ENCODE assay signal across 15 cellular contexts in the genomic region with DNA sequence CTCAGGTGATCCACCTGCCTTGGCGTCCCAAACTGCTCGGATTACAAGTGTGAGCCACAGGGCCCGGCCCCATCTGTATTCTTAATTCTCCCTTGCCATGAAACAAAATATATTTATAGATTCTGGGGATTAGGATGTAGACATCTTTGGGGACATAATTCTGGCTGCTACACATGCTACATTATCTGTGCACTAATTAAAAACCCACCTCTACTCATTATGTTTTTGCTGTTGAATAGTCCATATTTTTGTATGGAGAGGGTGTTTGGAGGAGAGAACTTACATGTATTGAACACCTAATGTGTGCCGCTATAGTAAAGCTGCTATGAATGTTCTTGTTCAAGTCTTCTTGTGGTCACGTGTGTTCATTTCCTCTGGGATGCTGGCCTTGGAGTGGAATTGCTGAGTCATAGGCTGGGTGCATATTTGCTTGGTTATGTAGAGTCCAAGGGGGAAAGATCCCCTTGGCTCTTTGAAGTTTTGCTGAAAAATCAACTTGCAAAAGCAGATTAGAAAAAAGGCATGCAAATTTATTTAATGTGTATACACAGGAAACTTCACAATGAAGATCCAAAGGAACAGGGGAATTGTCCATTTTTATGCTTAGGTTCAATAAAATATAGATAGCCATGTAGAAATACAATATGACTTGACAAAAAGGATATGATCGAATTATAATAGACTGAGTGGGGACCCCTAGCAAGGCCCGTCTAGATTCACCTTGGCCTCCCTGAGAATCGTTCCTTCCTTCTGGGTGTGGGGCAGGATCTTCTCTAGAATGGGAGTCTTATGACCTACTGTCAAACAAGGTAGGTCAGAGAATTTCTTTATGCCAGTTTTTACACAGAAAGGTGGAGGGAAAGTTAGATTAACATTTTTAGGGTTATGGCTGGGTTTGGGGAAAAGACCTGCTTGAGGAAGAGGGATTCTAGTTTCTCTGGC. TPM values are rescaled to one million over a fixed set of nuclear protein-coding genes. Genes with fewer than 3 reads are reported as not detected.
DNase-seq lines count a peak whose midpoint lies in the region; ATAC-seq and TF ChIP-seq lines count a peak whose summit lies in the region.
"Had no signal": no experiment of that assay in that cellular context is flagged by ENCODE, and none has a peak within 500 bp of the region (broad histone marks: within the 10 kb centered on the region; RNA-seq: fewer than 3 reads in every experiment).

No MANE protein-coding gene starts in this region.

- H4K20me1 ChIP-seq in fibroblast of lung (ENCODE audit: control insufficient read depth, extremely low read depth, insufficient read depth, low read length) (no peaks in the 10 kb centered on the region), osteoblast (ENCODE audit: insufficient read depth, low read length) (no peaks in the 10 kb centered on the region)

- TF ChIP-seq CTCF in fibroblast of lung (conservative IDR thresholded peaks at IDR 0.05 in 1 of 2, IDR thresholded peaks at IDR 0.05 in 1 of 2; ENCODE audit: low read depth in 1 of 2, low read length in 2 of 2): no peak
- TF ChIP-seq CTCF in retinal pigment epithelial cell (conservative IDR thresholded peaks at IDR 0.05; ENCODE audit: low read depth, low read length): no peak
- TF ChIP-seq CTCF in osteoblast (IDR thresholded peaks at IDR 0.05; ENCODE audit: extremely low read depth, low read depth, low read length): no peak

- DNase-seq in GM03348 (ENCODE audit: low spot score): peak; percentile 26
- DNase-seq in RPMI7951 (ENCODE audit: low read depth): peak; percentile 79
- DNase-seq in fibroblast of lung (ENCODE audit: low read depth in 2 of 2): peak; percentile 48 to 88
- DNase-seq in retinal pigment epithelial cell (ENCODE audit: low read depth): peak; percentile 42
- no peak for DNase-seq in GOT3 (lab: John Stamatoyannopoulos, UW)
- no peak for DNase-seq in osteoblast (ENCODE audit: insufficient read length, low spot score, missing footprints)
- no peak for DNase-seq in SKM-1 (lab: John Stamatoyannopoulos, UW; ENCODE audit: unreplicated experiment)
- DNase-seq: activated B cell treated with CpG ODN at 0.5 μM for 24 hours; activated T-cell treated with anti-CD3 and anti-CD28 coated beads, Interleukin-2, amount 50 U/mL, for 24 hours; DMS 273 treated with DMSO at 0.1 percent for 48 hours; naive thymus-derived CD4-positive, alpha-beta T cell; NCI-H510A; SHP77 treated with DMSO at 0.1 percent for 48 hours had no signal

- no peak overlapping the region for H3K4me3 ChIP-seq in fibroblast of lung (replicated peaks in 1 of 4; ENCODE audit: control extremely low read depth in 1 of 4, insufficient read depth in 1 of 4, low read depth in 3 of 4, low read length in 4 of 4)
- H3K4me3 ChIP-seq in retinal pigment epithelial cell (ENCODE audit: low read length): no peak overlapping the region
- no peak overlapping the region for H3K4me3 ChIP-seq in osteoblast (ENCODE audit: insufficient read depth, low read length)
- H3K4me3 ChIP-seq: skin epidermis had no signal

- H3K4me1 ChIP-seq in fibroblast of lung (ENCODE audit: control insufficient read depth, extremely low read depth, insufficient read depth, low read length) (no peaks in the 10 kb centered on the region), osteoblast (ENCODE audit: insufficient read depth, low read length) (peaks cover 3% of the 10 kb centered on the region)

- H3K79me2 ChIP-seq in fibroblast of lung (ENCODE audit: control insufficient read depth, insufficient read depth, low read length) (no peaks in the 10 kb centered on the region), osteoblast (ENCODE audit: insufficient read depth, low read length) (no peaks in the 10 kb centered on the region)

- H3K9ac ChIP-seq in fibroblast of lung (ENCODE audit: insufficient read depth, low read length): no peak overlapping the region

- no peaks in the 10 kb centered on the region for H3K9me3 ChIP-seq in fibroblast of lung (ENCODE audit: control insufficient read depth, insufficient read depth, low read depth, low read length)
- H3K9me3 ChIP-seq in osteoblast (ENCODE audit: low read depth, low read length): no peaks in the 10 kb centered on the region

- no peaks in the 10 kb centered on the region for H3K36me3 ChIP-seq in fibroblast of lung (ENCODE audit: control insufficient read depth, insufficient read depth, low read length)
- no peaks in the 10 kb centered on the region for H3K36me3 ChIP-seq in osteoblast (ENCODE audit: insufficient read depth, low read length)

- ATAC-seq in GM19397 (IDR thresholded peaks at IDR 0.05; ENCODE audit: unreplicated experiment): no peak
- ATAC-seq: naive thymus-derived CD4-positive, alpha-beta T cell had no signal

- H3K4me2 ChIP-seq in fibroblast of lung (ENCODE audit: extremely low read depth, insufficient read depth, low read length) (no peak overlapping the region), osteoblast (ENCODE audit: insufficient read depth, low read length) (no peak overlapping the region)

- no peaks in the 10 kb centered on the region for H3K27me3 ChIP-seq in fibroblast of lung (ENCODE audit: control insufficient read depth, insufficient read depth, low read length)
- H3K27me3 ChIP-seq in osteoblast (ENCODE audit: insufficient read depth, low read length): no peaks in the 10 kb centered on the region

- H3K27ac ChIP-seq in fibroblast of lung (ENCODE audit: insufficient read depth, low read length) (no peak overlapping the region), osteoblast (ENCODE audit: low read depth, low read length) (no peak overlapping the region)
- H3K27ac ChIP-seq: skin epidermis had no signal

- H2AFZ ChIP-seq in fibroblast of lung (ENCODE audit: low read length): no peak overlapping the region
- H2AFZ ChIP-seq in osteoblast (ENCODE audit: low read length): no peak overlapping the region

RNA-seq across cellular contexts. Expression of a gene that starts 42.1 kb away (rescaled TPM):
- 1.2 and 1.6 TPM in 2 replicates for total RNA-seq in RPMI7951 (2014; rRNA removed; shearing (Covaris generic))
- total RNA-seq in fibroblast of lung (4.5 and 6.4 TPM in 2 replicates), osteoblast (1.2 and 2.5 TPM in 2 replicates)
- polyA plus RNA-seq in fibroblast of lung: 4.3 and 12.3 TPM in 2 replicates
- polyA plus RNA-seq in fibroblast of lung (2012): 4.0 and 6.4 TPM in 2 replicates
- 2.8 and 17.0 TPM in 2 replicates for polyA minus RNA-seq in fibroblast of lung (ENCODE audit: low replicate concordance)

Comparison
In these comparisons a context has a peak if more than half of its experiments do, and no peak if none do; other contexts are left out.
1. DNase-seq: peak in GM03348 (single experiment), RPMI7951 (single experiment), fibroblast of lung (2 of 2) and retinal pigment epithelial cell (single experiment); none in GOT3 (single experiment), osteoblast (single experiment) and SKM-1 (single experiment).